ENCODE assay signal across 1 cellular context in genomic region chr5:850511-851006, GRCh38.
TF ChIP-seq lines count a peak whose summit lies in the region.

Gene ZDHHC11, minus strand, starts transcription at chr5:850986. Its CDS starts 384 bp downstream, at chr5:850602.

TF ChIP-seq in HepG2, 621 proteins besides CTCF, POLR2A, EP300 and RAD21 (continued from another document):
- TF ChIP-seq ZFP91 (CRISPR knock-in tag; IDR thresholded peaks at IDR 0.05; ENCODE audit: borderline replicate concordance) = peak; percentile 23; the same call in 1 of the 2 replicates
- peak; percentile 67; the same call in 1 of the 2 replicates for TF ChIP-seq ZNF768 (CRISPR knock-in tag; IDR thresholded peaks at IDR 0.05)
- 0 out of 2 replicates have a peak, but pooled peaks have one; percentile 25 for TF ChIP-seq GFI1 (CRISPR knock-in tag; IDR thresholded peaks at IDR 0.05; ENCODE audit: borderline replicate concordance)
- TF ChIP-seq SNAI1 (CRISPR knock-in tag; IDR thresholded peaks at IDR 0.05; ENCODE audit: borderline replicate concordance) = 0 out of 2 replicates have a peak, but pooled peaks have one; percentile 12
- peak; percentile 53; the same call in 1 of the 2 replicates for TF ChIP-seq TAF1 (CRISPR knock-in tag; IDR thresholded peaks at IDR 0.05)
- peak; percentile 78 for TF ChIP-seq ZNF263 (CRISPR knock-in tag; IDR thresholded peaks at IDR 0.05)
- TF ChIP-seq KLF12 (CRISPR knock-in tag; IDR thresholded peaks at IDR 0.05; ENCODE audit: borderline replicate concordance) = peak; percentile 80; the same call in 1 of the 2 replicates
- TF ChIP-seq RFXAP (CRISPR knock-in tag; IDR thresholded peaks at IDR 0.05; ENCODE audit: borderline replicate concordance) = peak; percentile 72; the same call in 1 of the 2 replicates
- TF ChIP-seq MED1 (CRISPR knock-in tag; IDR thresholded peaks at IDR 0.05) = 0 out of 2 replicates have a peak, but pooled peaks have one; percentile 28
- TF ChIP-seq ZNF33B (CRISPR knock-in tag; IDR thresholded peaks at IDR 0.05) = 0 out of 2 replicates have a peak, but pooled peaks have one; percentile 52
- peak; percentile 37 for TF ChIP-seq AGO1 (IDR thresholded peaks at IDR 0.05; ENCODE audit: low read depth, low read length, poor library complexity, severe bottlenecking)
- no peak for TF ChIP-seq SOX6 (IDR thresholded peaks at IDR 0.05)
- 0 out of 2 replicates have a peak, but pooled peaks have one; percentile 18 for TF ChIP-seq SOX6 (CRISPR knock-in tag; IDR thresholded peaks at IDR 0.05)
- TF ChIP-seq NFYB (CRISPR knock-in tag; IDR thresholded peaks at IDR 0.05) = peak; percentile 67
- TF ChIP-seq ATF1 (CRISPR knock-in tag; IDR thresholded peaks at IDR 0.05) = no peak
- 0 out of 2 replicates have a peak, but pooled peaks have one; percentile 7 for TF ChIP-seq SNAPC4 (CRISPR knock-in tag; IDR thresholded peaks at IDR 0.05)
- no peak for TF ChIP-seq ARNT (IDR thresholded peaks at IDR 0.05)
- peak; percentile 38; the same call in 1 of the 2 replicates for TF ChIP-seq ZNF605 (CRISPR knock-in tag; IDR thresholded peaks at IDR 0.05)
- 0 out of 2 replicates have a peak, but pooled peaks have one; percentile 46 for TF ChIP-seq MXD4 (CRISPR knock-in tag; IDR thresholded peaks at IDR 0.05)
